31 cellular contexts compared by ENCODE assay signal in genomic region chr12:26848156-26848825, GRCh38. TPM values are rescaled to one million over a fixed set of nuclear protein-coding genes. Genes with fewer than 3 reads are reported as not detected.
DNase-seq lines count a peak whose midpoint lies in the region; ATAC-seq and TF ChIP-seq lines count a peak whose summit lies in the region.
"Had no signal": no experiment of that assay in that cellular context is flagged by ENCODE, and none has a peak within 500 bp of the region (broad histone marks: within the 10 kb centered on the region; RNA-seq: fewer than 3 reads in every experiment).

No MANE protein-coding gene starts in this region.

- H3K79me2 ChIP-seq in Karpas-422 (ENCODE audit: low read length): no peaks in the 10 kb centered on the region

- intact Hi-C loops in colonic mucosa (cut with DNase I): loop anchor here (10.0 kb wide), 1 partner anchor 63 kb away; no protein-coding TSS in a partner anchor

- H3K4ac ChIP-seq in mesenchymal stem cell (ENCODE audit: low read depth in 1 of 2, low read length in 2 of 2): no peak overlapping the region

- H2AFZ ChIP-seq in Karpas-422 (ENCODE audit: low read length) (0 out of 2 replicates have a peak overlapping the region, but pooled peaks have one; percentile 23), mesenchymal stem cell (ENCODE audit: low read depth, low read length) (no peak overlapping the region)

- H3K9me2 ChIP-seq in Karpas-422 (replicated peaks; ENCODE audit: insufficient read depth, low read length): no peaks in the 10 kb centered on the region

- H3K14ac ChIP-seq in mesenchymal stem cell (ENCODE audit: low read length in 2 of 2): no peak overlapping the region

- H3K79me1 ChIP-seq in mesenchymal stem cell (replicated peaks; ENCODE audit: low read length, poor library complexity, severe bottlenecking): no peaks in the 10 kb centered on the region

- no peak overlapping the region for H3K23ac ChIP-seq in mesenchymal stem cell (ENCODE audit: low read length in 2 of 2)

- DNase-seq in EH (ENCODE audit: low read depth) (peak; percentile 36), Karpas-422 (no peak), choroid plexus epithelial cell (ENCODE audit: low read depth) (peak; percentile 70), mesenchymal stem cell (peak; percentile 80), colonic mucosa (no peak)
- DNase-seq in stimulated activated naive CD4-positive, alpha-beta T cell (lab: John Stamatoyannopoulos, UW): no peak
- DNase-seq: ACHN; activated naive CD4-positive, alpha-beta T cell treated with Interleukin-2 at 50 U/mL for 16 hours; activated T-cell treated with anti-CD3 and anti-CD28 coated beads, Interleukin-2, amount 50 U/mL, for 72 hours; adrenal gland; COR-L47; DMS79; effector memory CD4-positive, alpha-beta T cell; GOT3; hypothalamus; left lung; naive B cell; NCI-H1105 treated with DMSO at 0.1 percent for 48 hours; NCI-H2029 treated with DMSO at 0.1 percent for 48 hours; NCI-H2227 treated with DMSO at 0.1 percent for 48 hours; SJCRH30; stimulated activated CD4-positive, alpha-beta T cell treated with anti-CD3 and anti-CD28 coated beads, Interleukin-1b, Interleukin-23, amount 100 ng/mL, for 48 hours; stimulated activated CD8-positive, alpha-beta memory T cell treated with anti-CD3 and anti-CD28 coated beads, Interleukin-4, amount 100 ng/mL, for 48 hours; stomach had no signal

- no peak for ATAC-seq in GM21447 (IDR thresholded peaks at IDR 0.05; ENCODE audit: unreplicated experiment)
- ATAC-seq: activated T-cell treated with anti-CD3 and anti-CD28 coated beads, Interleukin-2, amount 50 U/mL, for 72 hours; left lung had no signal

- H2BK15ac ChIP-seq in mesenchymal stem cell (ENCODE audit: low read depth, poor library complexity, severe bottlenecking): no peak overlapping the region

- no peak overlapping the region for H2AK5ac ChIP-seq in mesenchymal stem cell (ENCODE audit: low read length, severe bottlenecking)

- H3K4me3 ChIP-seq in Karpas-422 (ENCODE audit: low read length) (no peak overlapping the region), choroid plexus epithelial cell (ENCODE audit: low read depth, low read length) (no peak overlapping the region), mesenchymal stem cell (ENCODE audit: insufficient read depth in 1 of 2, low read depth in 1 of 2, low read length in 2 of 2) (no peak overlapping the region), colonic mucosa (no peak overlapping the region)
- H3K4me3 ChIP-seq: adrenal gland; BLaER1 treated with 17β-estradiol and CSF1 and Interleukin-3, amounts not matched to agents 10 nM and 100 nM; coronary artery; left lung; SJCRH30; smooth muscle cell; stomach; thyroid gland had no signal

- no peak overlapping the region for H2BK12ac ChIP-seq in mesenchymal stem cell (ENCODE audit: low read length in 2 of 2)

- 96% methylated on average over 6 of the region's 6 CpGs for WGBS in mesenchymal stem cell

- H3K18ac ChIP-seq in mesenchymal stem cell (ENCODE audit: low read depth in 1 of 2, low read length in 2 of 2): no peak overlapping the region

- no peak overlapping the region for H4K91ac ChIP-seq in mesenchymal stem cell (ENCODE audit: low read length)

- H3K27ac ChIP-seq in Karpas-422 (ENCODE audit: low read length) (no peak overlapping the region), mesenchymal stem cell (ENCODE audit: low read length, poor library complexity, severe bottlenecking) (no peak overlapping the region), colonic mucosa (no peak overlapping the region)
- H3K27ac ChIP-seq: adrenal gland; BLaER1 treated with 17β-estradiol and CSF1 and Interleukin-3, amounts not matched to agents 10 nM and 100 nM; coronary artery; HL-60; left lung; neutrophil; SJCRH30; stomach; thyroid gland had no signal

- no peak for TF ChIP-seq CTCF in choroid plexus epithelial cell (conservative IDR thresholded peaks at IDR 0.05; ENCODE audit: low read depth, low read length)
- TF ChIP-seq CTCF in colonic mucosa (IDR thresholded peaks at IDR 0.05): no peak

- H3K27me3 ChIP-seq in Karpas-422 (ENCODE audit: low read length): no peaks in the 10 kb centered on the region
- H3K27me3 ChIP-seq in mesenchymal stem cell (ENCODE audit: control insufficient read depth in 1 of 2, insufficient read depth in 1 of 2, low read length in 2 of 2): no peaks in the 10 kb centered on the region
- H3K27me3 ChIP-seq in colonic mucosa: no peaks in the 10 kb centered on the region
- H3K27me3 ChIP-seq: adrenal gland; BLaER1 treated with 17β-estradiol and CSF1 and Interleukin-3, amounts not matched to agents 10 nM and 100 nM; left lung; neutrophil; SJCRH30; stomach; thyroid gland had no signal

- no peaks in the 10 kb centered on the region for H3K36me3 ChIP-seq in Karpas-422 (ENCODE audit: insufficient read depth, low read length)
- H3K36me3 ChIP-seq in mesenchymal stem cell (ENCODE audit: control insufficient read depth in 1 of 2, insufficient read depth in 2 of 2, low read depth in 1 of 2, low read length in 2 of 2): no peaks in the 10 kb centered on the region
- no peaks in the 10 kb centered on the region for H3K36me3 ChIP-seq in colonic mucosa
- H3K36me3 ChIP-seq: adrenal gland; BLaER1 treated with 17β-estradiol and CSF1 and Interleukin-3, amounts not matched to agents 10 nM and 100 nM; left lung; neutrophil; SJCRH30; stomach; thyroid gland had no signal

- H3K4me2 ChIP-seq in Karpas-422 (ENCODE audit: low read depth, low read length, poor library complexity, severe bottlenecking) (no peak overlapping the region), mesenchymal stem cell (ENCODE audit: low read length, poor library complexity, severe bottlenecking) (no peak overlapping the region)
- H3K4me2 ChIP-seq: BLaER1 treated with 17β-estradiol and CSF1 and Interleukin-3, amounts not matched to agents 10 nM and 100 nM; smooth muscle cell had no signal

- no peak overlapping the region for H4K8ac ChIP-seq in mesenchymal stem cell (ENCODE audit: low read length)

- H3K9me3 ChIP-seq in Karpas-422 (ENCODE audit: low read length) (no peaks in the 10 kb centered on the region), mesenchymal stem cell (ENCODE audit: control insufficient read depth, low read length) (no peaks in the 10 kb centered on the region), colonic mucosa (no peaks in the 10 kb centered on the region)
- H3K9me3 ChIP-seq: adrenal gland; BLaER1 treated with 17β-estradiol and CSF1 and Interleukin-3, amounts not matched to agents 10 nM and 100 nM; left lung; neutrophil; SJCRH30; stomach; thyroid gland had no signal

- H2BK120ac ChIP-seq in mesenchymal stem cell (ENCODE audit: low read depth, low read length): no peak overlapping the region

- H3K4me1 ChIP-seq in Karpas-422 (ENCODE audit: low read length): peaks cover 25% of the 10 kb centered on the region
- H3K4me1 ChIP-seq in mesenchymal stem cell (ENCODE audit: control insufficient read depth, insufficient read depth, low read depth, low read length): peaks cover 3% of the 10 kb centered on the region
- no peaks in the 10 kb centered on the region for H3K4me1 ChIP-seq in colonic mucosa
- H3K4me1 ChIP-seq: SJCRH30 had no signal

- H3K9ac ChIP-seq in Karpas-422 (ENCODE audit: low read length) (no peak overlapping the region), mesenchymal stem cell (ENCODE audit: low read length) (no peak overlapping the region), colonic mucosa (ENCODE audit: low read depth in 2 of 2, low read length in 2 of 2) (no peak overlapping the region)
- H3K9ac ChIP-seq: BLaER1 treated with 17β-estradiol and CSF1 and Interleukin-3, amounts not matched to agents 10 nM and 100 nM had no signal

- no peak overlapping the region for H2BK5ac ChIP-seq in mesenchymal stem cell (ENCODE audit: low read depth, low read length, poor library complexity, severe bottlenecking)

- H4K20me1 ChIP-seq in Karpas-422 (ENCODE audit: insufficient read depth, low read depth, low read length): no peaks in the 10 kb centered on the region
- H4K20me1 ChIP-seq: BLaER1 treated with 17β-estradiol and CSF1 and Interleukin-3, amounts not matched to agents 10 nM and 100 nM had no signal

RNA-seq across cellular contexts. Expression of gene ITPR2, which starts 15.3 kb away (rescaled TPM):
- 80.0 and 128 TPM in 2 replicates for total RNA-seq in Karpas-422 (2014; rRNA removed; shearing (Covaris generic); ENCODE audit: low replicate concordance)
- 7.2 TPM for polyA plus RNA-seq in mesenchymal stem cell (2013, experiment 1 of 2)
- 6.8 TPM for polyA plus RNA-seq in mesenchymal stem cell (2013, experiment 2 of 2)
- total RNA-seq in colonic mucosa: 10 to 100 TPM; 15.9 to 39.3 TPM

Comparison
In these comparisons a context has a peak if more than half of its experiments do, and no peak if none do; other contexts are left out.
1. DNase-seq: peak in EH (single experiment), choroid plexus epithelial cell (single experiment) and mesenchymal stem cell (single experiment); none in Karpas-422 (single experiment), stimulated activated naive CD4-positive, alpha-beta T cell (0 of 6) and colonic mucosa (single experiment).